Comparison of ENCODE assay signal across 8 cellular contexts in the genomic region with DNA sequence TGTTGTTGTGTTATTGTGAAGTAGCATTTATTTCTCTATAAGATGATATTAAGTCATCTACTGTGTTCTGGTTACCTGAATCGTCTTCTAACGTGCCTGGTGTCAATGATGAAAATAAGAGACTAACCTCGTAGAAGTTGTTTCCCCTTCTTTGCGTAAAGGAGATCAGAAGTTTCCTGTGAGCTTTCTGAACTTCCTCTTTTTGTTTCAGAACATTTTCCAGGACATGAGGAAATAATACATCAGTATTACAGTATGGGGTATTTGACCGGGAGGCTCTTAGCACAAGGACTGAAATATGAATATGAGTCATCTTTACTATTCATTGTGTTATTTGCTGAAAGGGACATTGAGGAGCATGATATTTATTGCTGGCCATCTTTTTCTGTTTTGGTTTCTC. TPM values are rescaled to one million over a fixed set of nuclear protein-coding genes. Genes with fewer than 3 reads are reported as not detected.
DNase-seq lines count a peak whose midpoint lies in the region; ATAC-seq, FAIRE-seq and TF ChIP-seq lines count a peak whose summit lies in the region.

No MANE protein-coding gene starts in this region.

- H3K4me1 ChIP-seq in H1 (replicated peaks in 1 of 4; ENCODE audit: control insufficient read depth in 3 of 4, insufficient read depth in 4 of 4, low read length in 3 of 4) (peaks cover 0 to 14% (median 3%) of the 10 kb centered on the region in 4 experiments; a peak in 4 of 7 replicates), sigmoid colon (peaks cover 0 to 27% (median 17%) of the 10 kb centered on the region in 4 donors)

- 90% methylated on average over 5 of the region's 5 CpGs; no CpG with 5 or more reads in 1 of the 2 experiments for WGBS in H1 (ENCODE audit: extremely low coverage in 1 of 2, insufficient coverage in 1 of 2, insufficient read length in 1 of 2, insufficient replicate concordance in 2 of 2, low coverage in 1 of 2, low lambda C conversion rate in 2 of 2, missing lambda C conversion rate in 1 of 2), 2 experiments
- 43 to 57% methylated on average over 5 of the region's 5 CpGs for WGBS in sigmoid colon, 2 donors

- no peak for TF ChIP-seq CTCF in H1 (IDR thresholded peaks at IDR 0.05; ENCODE audit: control extremely low read depth in 1 of 3, insufficient read depth in 1 of 3, low read depth in 1 of 3, low read length in 3 of 3)
- TF ChIP-seq CTCF in sigmoid colon (IDR thresholded peaks at IDR 0.05), result no peak
- no peak for TF ChIP-seq CTCF in brain microvascular endothelial cell (IDR thresholded peaks at IDR 0.05; ENCODE audit: low read depth, low read length, missing control alignments)

- CTCF ChIA-PET in H1 (lab: Charles Lee; ENCODE audit: partially characterized antibody), result no interaction called here
- CTCF ChIA-PET in activated CD4-positive, alpha-beta memory T cell treated with anti-CD3 and anti-CD28 coated beads, Interleukin-2, amount 10 ng/mL, durations not matched to agents 7 days and 5 days (lab: Charles Lee), result no interaction called here

- H3K27me3 ChIP-seq in H1 (replicated peaks in 1 of 4; ENCODE audit: control insufficient read depth in 3 of 4, extremely low read depth in 1 of 4, insufficient read depth in 3 of 4, low read length in 3 of 4), result no peaks in the 10 kb centered on the region
- H3K27me3 ChIP-seq in sigmoid colon, result no peaks in the 10 kb centered on the region
- no peaks in the 10 kb centered on the region for H3K27me3 ChIP-seq in brain microvascular endothelial cell (replicated peaks)

- peaks cover 4 to 5% of the 10 kb centered on the region in 2 experiments for H4K20me1 ChIP-seq in H1 (replicated peaks in 1 of 2; ENCODE audit: control insufficient read depth in 1 of 2, insufficient read depth in 2 of 2, low read length in 2 of 2)

- no peak overlapping the region for H2BK20ac ChIP-seq in H1 (ENCODE audit: low read length)

- no peak overlapping the region for H3K56ac ChIP-seq in H1 (replicated peaks; ENCODE audit: insufficient read length, low read depth, low read length)

- TF ChIP-seq POLR2A in H1 (IDR thresholded peaks at IDR 0.05; ENCODE audit: control extremely low read depth in 1 of 2, low read depth in 2 of 2, low read length in 2 of 2) (no peak), sigmoid colon (IDR thresholded peaks at IDR 0.05) (no peak)

- ATAC-seq in GM21360 (IDR thresholded peaks at IDR 0.05; ENCODE audit: unreplicated experiment) (peak; percentile 58), GM21717 (IDR thresholded peaks at IDR 0.05; ENCODE audit: unreplicated experiment) (no peak)

- H3K36me3 ChIP-seq in H1 (ENCODE audit: control insufficient read depth in 2 of 4, insufficient read depth in 4 of 4, low read length in 3 of 4) (no peaks in the 10 kb centered on the region), sigmoid colon (no peaks in the 10 kb centered on the region), brain microvascular endothelial cell (replicated peaks) (no peaks in the 10 kb centered on the region)

- H4K8ac ChIP-seq in H1 (ENCODE audit: extremely low read depth, insufficient read depth, low read length), result no peak overlapping the region

- H2BK12ac ChIP-seq in H1 (ENCODE audit: low read depth, low read length), result no peak overlapping the region

- H3K36me3 Mint-ChIP-seq in activated CD4-positive, alpha-beta memory T cell treated with anti-CD3 and anti-CD28 coated beads, Interleukin-2, amount 10 ng/mL, durations not matched to agents 7 days and 5 days (ENCODE audit: low read depth), result no peaks in the 10 kb centered on the region

- peaks cover 22% of the 10 kb centered on the region for H3K27me3 Mint-ChIP-seq in activated CD4-positive, alpha-beta memory T cell treated with anti-CD3 and anti-CD28 coated beads, Interleukin-2, amount 10 ng/mL, durations not matched to agents 7 days and 5 days

- no peak overlapping the region for H2AK5ac ChIP-seq in H1 (ENCODE audit: low read depth, low read length)

- no peak for FAIRE-seq in H1 (lab: Jason Lieb, UNC)

- H3K4me2 ChIP-seq in H1 (ENCODE audit: insufficient read depth in 1 of 2, low read depth in 2 of 2, low read length in 2 of 2), result peak overlapping the region; percentile 62 to 95

- no peak overlapping the region for H2BK120ac ChIP-seq in H1 (replicated peaks; ENCODE audit: low read depth, low read length)

- POLR2A ChIA-PET in H1 (lab: Charles Lee; ENCODE audit: partially characterized antibody), result interaction anchor here (1.2 kb wide), 1 partner anchor 10 kb away, joined by 7 read pairs; no protein-coding TSS in a partner anchor
- POLR2A ChIA-PET in activated CD4-positive, alpha-beta memory T cell treated with anti-CD3 and anti-CD28 coated beads, Interleukin-2, amount 10 ng/mL, durations not matched to agents 7 days and 5 days (lab: Charles Lee), result no interaction called here

- no peak overlapping the region for H3K18ac ChIP-seq in H1 (ENCODE audit: extremely low read depth, low read length)

- no peak overlapping the region for H3K23ac ChIP-seq in H1 (ENCODE audit: insufficient read length)

- H3K27ac Mint-ChIP-seq in activated CD4-positive, alpha-beta memory T cell treated with anti-CD3 and anti-CD28 coated beads, Interleukin-2, amount 10 ng/mL, durations not matched to agents 7 days and 5 days, result no peak overlapping the region

- no peak overlapping the region for H3K27ac ChIP-seq in H1 (ENCODE audit: low read depth, low read length)
- H3K27ac ChIP-seq in sigmoid colon, result peak overlapping the region; percentile 48 to 80 (median 78)
- no peak overlapping the region for H3K27ac ChIP-seq in brain microvascular endothelial cell

- peak overlapping the region in 2 of 4 experiments; percentile 72 to 74; a peak in 4 of 8 replicates for H3K4me3 ChIP-seq in H1 (ENCODE audit: extremely low read depth in 1 of 4, insufficient read depth in 2 of 4, low read depth in 3 of 4, low read length in 4 of 4)
- H3K4me3 ChIP-seq in sigmoid colon, result peak overlapping the region in 2 of 4 donors; percentile 69 to 76
- no peak overlapping the region for H3K4me3 ChIP-seq in brain microvascular endothelial cell (ENCODE audit: low read depth, low read length)

- no peak overlapping the region for H2AFZ ChIP-seq in H1 (ENCODE audit: low read length)

- no peak overlapping the region for H4K5ac ChIP-seq in H1 (ENCODE audit: insufficient read length, low read depth, low read length)

- H2BK5ac ChIP-seq in H1 (ENCODE audit: low read depth, low read length), result no peak overlapping the region

- H3K9me3 Mint-ChIP-seq in activated CD4-positive, alpha-beta memory T cell treated with anti-CD3 and anti-CD28 coated beads, Interleukin-2, amount 10 ng/mL, durations not matched to agents 7 days and 5 days, result no peaks in the 10 kb centered on the region

- peaks cover 0 to 50% of the 10 kb centered on the region in 2 experiments; a peak in 2 of 4 replicates for H3K79me2 ChIP-seq in H1 (ENCODE audit: control insufficient read depth in 1 of 2, insufficient read depth in 2 of 2, low read length in 2 of 2)

- no peak overlapping the region for H3K4ac ChIP-seq in H1 (replicated peaks; ENCODE audit: insufficient read length, low read depth, low read length)

- H3K4me1 Mint-ChIP-seq in activated CD4-positive, alpha-beta memory T cell treated with anti-CD3 and anti-CD28 coated beads, Interleukin-2, amount 10 ng/mL, durations not matched to agents 7 days and 5 days, result peaks cover 12% of the 10 kb centered on the region

- no peak overlapping the region for H4K91ac ChIP-seq in H1 (replicated peaks; ENCODE audit: insufficient read length, low read length)

- H3K14ac ChIP-seq in H1 (ENCODE audit: insufficient read length), result no peak overlapping the region

- H3K23me2 ChIP-seq in H1 (ENCODE audit: low read depth, low read length), result peaks cover 7% of the 10 kb centered on the region

- no peaks in the 10 kb centered on the region for H3K9me3 ChIP-seq in H1 (ENCODE audit: insufficient read depth in 2 of 2, low read depth in 1 of 2, low read length in 1 of 2)
- H3K9me3 ChIP-seq in sigmoid colon, result no peaks in the 10 kb centered on the region

- no peaks in the 10 kb centered on the region for H3K79me1 ChIP-seq in H1 (ENCODE audit: low read depth, low read length)

- DNase-seq in KG1 (lab: John Stamatoyannopoulos, UW), result peak; percentile 26
- no peak for DNase-seq in H1 (ENCODE audit: low read depth in 1 of 2, low spot score in 2 of 2)
- no peak for DNase-seq in sigmoid colon
- DNase-seq in brain microvascular endothelial cell, result no peak
- no peak for DNase-seq in posterior vena cava (ENCODE audit: low spot score)
- DNase-seq in activated CD4-positive, alpha-beta memory T cell treated with anti-CD3 and anti-CD28 coated beads, Interleukin-2, amount 10 ng/mL, durations not matched to agents 7 days and 5 days, result no peak

- in situ Hi-C loops in brain microvascular endothelial cell (cut with HindIII; ENCODE audit: low pct_ligation_motif_present, low sequenced_read_pairs), result no loop called here

- H3K4me3 Mint-ChIP-seq in activated CD4-positive, alpha-beta memory T cell treated with anti-CD3 and anti-CD28 coated beads, Interleukin-2, amount 10 ng/mL, durations not matched to agents 7 days and 5 days, result no peak overlapping the region

- TF ChIP-seq EP300 in H1 (IDR thresholded peaks at IDR 0.05; ENCODE audit: borderline replicate concordance in 1 of 2, low read depth in 2 of 2, low read length in 2 of 2) (no peak), sigmoid colon (IDR thresholded peaks at IDR 0.05) (peak in 2 of 4 donors; percentile 37 to 57)

- TF ChIP-seq RAD21 in H1 (IDR thresholded peaks at IDR 0.05 in 1 of 2, conservative IDR thresholded peaks at IDR 0.05 in 1 of 2; ENCODE audit: low read depth in 2 of 2, low read length in 2 of 2), result no peak

- no peak overlapping the region; a peak in 1 of 7 replicates for H3K9ac ChIP-seq in H1 (replicated peaks in 1 of 4; ENCODE audit: extremely low read depth in 1 of 4, low read depth in 3 of 4, low read length in 3 of 4)

- intact Hi-C loops in sigmoid colon (cut with DNase I) (no loop called here), posterior vena cava (cut with DNase I) (no loop called here)

- H2BK15ac ChIP-seq in H1 (ENCODE audit: low read length), result no peak overlapping the region

TF ChIP-seq in H1, 55 proteins besides CTCF, POLR2A, EP300 and RAD21 (continues in another document):
- no peak for TF ChIP-seq TEAD4 (IDR thresholded peaks at IDR 0.05; ENCODE audit: low read depth, low read length)
- no peak for TF ChIP-seq GABPA (IDR thresholded peaks at IDR 0.05; ENCODE audit: borderline replicate concordance, insufficient read depth, low read length)

RNA-seq across cellular contexts. Expression of a gene that starts 1.3 kb away (rescaled TPM):
- 17.2 and 19.0 TPM in 2 replicates for total RNA-seq in H1 (2021; fragmentation: NEBNext Ultra II Directional; extraction: Animal tissue kit (Norgen Biotek cat#: 25700))
- polyA plus RNA-seq in H1 (2011; rRNA removed) (2.6 and 4.9 TPM in 2 replicates), sigmoid colon (1 to 10 TPM; 1.6 to 2.5 (median 1.8) TPM)
- polyA plus RNA-seq in H1 (2011; cell fraction: cytosol; rRNA removed), result 3.9 TPM
- polyA plus RNA-seq in H1 (2011; cell fraction: nucleus; rRNA removed), result 4.0 TPM
- polyA plus RNA-seq in H1 (2012, experiment 1 of 2), result 9.0 to 16.9 TPM (median 11.8 TPM) in 4 replicates
- 0.85 TPM for polyA plus RNA-seq in H1 (2012, experiment 2 of 2)
- polyA plus RNA-seq in H1 (2013, experiment 1 of 2), result 8.6 TPM
- polyA plus RNA-seq in H1 (2013, experiment 2 of 2), result 9.7 TPM
- 28.3 and 46.9 TPM in 2 replicates for polyA minus RNA-seq in H1 (2011; rRNA and poly(A)+ RNA removed)
- polyA minus RNA-seq in H1 (2011; cell fraction: cytosol; rRNA and poly(A)+ RNA removed), result 7.6 TPM
- polyA minus RNA-seq in H1 (2011; cell fraction: nucleus; rRNA and poly(A)+ RNA removed), result 52.9 TPM
- total RNA-seq in sigmoid colon (1 to 10 TPM; 1.9 to 7.5 (median 4.3) TPM), posterior vena cava (10 to 100 TPM; 12.9 to 18.9 TPM)
- not detected for total RNA-seq in activated CD4-positive, alpha-beta memory T cell treated with anti-CD3 and anti-CD28 coated beads, Interleukin-2, amount 10 ng/mL, durations not matched to agents 7 days and 5 days

Comparison
In these comparisons a context has a peak if more than half of its experiments do, and no peak if none do; other contexts are left out.
1. H3K27ac ChIP-seq: peak in sigmoid colon (4 of 4); none in H1 (single experiment) and brain microvascular endothelial cell (single experiment).